ENCODE assay signal across 8 cellular contexts in genomic region chr1:150979007-150979722, GRCh38. TPM values are rescaled to one million over a fixed set of nuclear protein-coding genes. Genes with fewer than 3 reads are reported as not detected.
DNase-seq lines count a peak whose midpoint lies in the region; ATAC-seq and TF ChIP-seq lines count a peak whose summit lies in the region.

No MANE protein-coding gene starts in this region.

- H3K4me1 Mint-ChIP-seq in chondrocyte (ENCODE audit: low read depth): peaks cover 39% of the 10 kb centered on the region

- peak; percentile 100 for TF ChIP-seq CTCF in chondrocyte (IDR thresholded peaks at IDR 0.05)
- peak; percentile 99 to 100 for TF ChIP-seq CTCF in left lung (IDR thresholded peaks at IDR 0.05)

- ATAC-seq in HG03108 (IDR thresholded peaks at IDR 0.05; ENCODE audit: unreplicated experiment) (peak; percentile 37), left lung (peak; percentile 51), HG03039 (IDR thresholded peaks at IDR 0.05; ENCODE audit: unreplicated experiment) (no peak)

- no peak overlapping the region for H3K4me3 Mint-ChIP-seq in chondrocyte (ENCODE audit: unreplicated experiment)

- H3K36me3 ChIP-seq in ES-I3 (ENCODE audit: insufficient read depth, low read length) (no peaks in the 10 kb centered on the region), left lung (no peaks in the 10 kb centered on the region)

- H3K9me3 ChIP-seq in ES-I3 (ENCODE audit: control insufficient read depth, insufficient read depth, low read length): no peaks in the 10 kb centered on the region
- H3K9me3 ChIP-seq in left lung: no peaks in the 10 kb centered on the region

- DNase-seq in NCI-H446 treated with DMSO at 0.1 percent for 48 hours (lab: John Stamatoyannopoulos, UW): peak; percentile 61
- DNase-seq in activated CD4-positive, alpha-beta T cell treated with anti-CD3 and anti-CD28 coated beads for 1 hour: peak; percentile 78
- DNase-seq in chondrocyte (ENCODE audit: low spot score): no peak
- DNase-seq in left lung: peak; percentile 83 to 86
- peak; percentile 80 for DNase-seq in stimulated activated CD4-positive, alpha-beta T cell treated with anti-CD3 and anti-CD28 coated beads, Interleukin-2, amount 100 ng/mL, for 4 hours (ENCODE audit: low read depth)

- peak overlapping the region; percentile 9; the same call in 1 of the 2 replicates for H3K9ac ChIP-seq in ES-I3 (ENCODE audit: low read depth, low read length)

- no peak overlapping the region for H3K27ac Mint-ChIP-seq in chondrocyte (ENCODE audit: unreplicated experiment)

- no peaks in the 10 kb centered on the region for H3K9me3 Mint-ChIP-seq in chondrocyte (ENCODE audit: low read depth)

- no peaks in the 10 kb centered on the region for H3K27me3 Mint-ChIP-seq in chondrocyte (ENCODE audit: low read depth)

- peaks cover 36% of the 10 kb centered on the region for H3K4me1 ChIP-seq in ES-I3 (ENCODE audit: insufficient read depth, low read length)
- peaks cover 24 to 56% of the 10 kb centered on the region in 2 donors for H3K4me1 ChIP-seq in left lung

- peak overlapping the region; percentile 58 to 92 for H3K27ac ChIP-seq in left lung

- H3K4me3 ChIP-seq in left lung: peak overlapping the region; percentile 1 to 35

- H3K27me3 ChIP-seq in left lung: no peaks in the 10 kb centered on the region

- no peaks in the 10 kb centered on the region for H3K36me3 Mint-ChIP-seq in chondrocyte (ENCODE audit: low read depth)

- intact Hi-C loops in left lung (cut with DNase I): no loop called here

RNA-seq across cellular contexts. Expression of gene ANXA9, which starts 2.9 kb away (rescaled TPM):
- total RNA-seq in chondrocyte: 0.54 TPM in 1 of 3 replicates, not detected in the others
- total RNA-seq in left lung: 1 to 10 TPM; 1.1 to 2.4 TPM

RNA-seq across cellular contexts. Expression of gene CERS2, which starts 4.5 kb away (rescaled TPM):
- total RNA-seq in chondrocyte: 199 to 223 TPM (median 217 TPM) in 3 replicates
- 100 to 1,000 TPM; 325 to 359 TPM for total RNA-seq in left lung

RNA-seq across cellular contexts. Expression of gene MINDY1, which starts 27.5 kb away (rescaled TPM):
- total RNA-seq in chondrocyte: 12.5 to 18.2 TPM (median 14.8 TPM) in 3 replicates
- 10 to 100 TPM; 26.0 to 32.9 TPM for total RNA-seq in left lung

RNA-seq across cellular contexts. Expression of gene PRUNE1, which starts 29.1 kb away (rescaled TPM):
- total RNA-seq in chondrocyte (14.1 to 15.4 TPM (median 15.3 TPM) in 3 replicates), left lung (10 to 100 TPM; 15.1 to 18.1 TPM)

RNA-seq across cellular contexts. Expression of gene SETDB1, which starts 53.0 kb away (rescaled TPM):
- total RNA-seq in chondrocyte (35.0 to 44.1 TPM (median 35.9 TPM) in 3 replicates), left lung (10 to 100 TPM; 33.1 to 49.7 TPM)
